Comparison of ENCODE assay signal across 9 cellular contexts in genomic region chr11:36376315-36376887, GRCh38.
DNase-seq lines count a peak whose midpoint lies in the region; ATAC-seq, FAIRE-seq and TF ChIP-seq lines count a peak whose summit lies in the region.
"Had no signal": no experiment of that assay in that cellular context is flagged by ENCODE, and none has a peak within 500 bp of the region (broad histone marks: within the 10 kb centered on the region; RNA-seq: fewer than 3 reads in every experiment).

No MANE protein-coding gene starts in this region.

- peak; percentile 48 for DNase-seq in stimulated activated CD4-positive, alpha-beta T cell treated with anti-CD3 and anti-CD28 coated beads, Interleukin-15, amount 100 ng/mL, for 24 hours
- DNase-seq in stimulated activated CD4-positive, alpha-beta T cell treated with anti-CD3 and anti-CD28 coated beads, Interleukin-2, amount 100 ng/mL, for 48 hours, result no peak
- DNase-seq in activated CD4-positive, alpha-beta memory T cell treated with anti-CD3 and anti-CD28 coated beads, Interleukin-2, amount 10 ng/mL, durations not matched to agents 7 days and 5 days, result peak; percentile 34
- peak; percentile 22 to 57 for DNase-seq in cardiac muscle cell (ENCODE audit: low read depth in 1 of 2, low spot score in 1 of 2)
- peak in 3 of 6 donors; percentile 11 to 60 (median 32) for DNase-seq in pancreas
- no peak for DNase-seq in GM19240 (ENCODE audit: insufficient read length, low spot score)

- H3K9me3 ChIP-seq in cardiac muscle cell (ENCODE audit: low read depth) (no peaks in the 10 kb centered on the region), pancreas (no peaks in the 10 kb centered on the region)

- H3K27me3 ChIP-seq in cardiac muscle cell (peaks cover 75% of the 10 kb centered on the region), pancreas (peaks cover 0 to 5% (median 0%) of the 10 kb centered on the region in 4 donors)

- peak overlapping the region; percentile 93 for H3K4me3 Mint-ChIP-seq in activated CD4-positive, alpha-beta memory T cell treated with anti-CD3 and anti-CD28 coated beads, Interleukin-2, amount 10 ng/mL, durations not matched to agents 7 days and 5 days

- H3K36me3 ChIP-seq in cardiac muscle cell (no peaks in the 10 kb centered on the region), pancreas (no peaks in the 10 kb centered on the region)

- POLR2A ChIA-PET in activated CD4-positive, alpha-beta memory T cell treated with anti-CD3 and anti-CD28 coated beads, Interleukin-2, amount 10 ng/mL, durations not matched to agents 7 days and 5 days (lab: Charles Lee), result interaction anchor here (0.6 to 4.3 kb wide), 13 partner anchors 10 to 132 kb away, joined by 3 to 26 read pairs (median 5); partner anchors contain the start of gene COMMD9

- ATAC-seq in pancreas (peak; percentile 23 to 46 (median 32)), HG02610 (IDR thresholded peaks at IDR 0.05; ENCODE audit: unreplicated experiment) (no peak), HG02938 (IDR thresholded peaks at IDR 0.05; ENCODE audit: unreplicated experiment) (no peak)

- H3K36me3 Mint-ChIP-seq in activated CD4-positive, alpha-beta memory T cell treated with anti-CD3 and anti-CD28 coated beads, Interleukin-2, amount 10 ng/mL, durations not matched to agents 7 days and 5 days (ENCODE audit: low read depth), result peaks cover 30% of the 10 kb centered on the region

- H3K27me3 Mint-ChIP-seq in activated CD4-positive, alpha-beta memory T cell treated with anti-CD3 and anti-CD28 coated beads, Interleukin-2, amount 10 ng/mL, durations not matched to agents 7 days and 5 days, result peaks cover 41% of the 10 kb centered on the region

- peak overlapping the region; percentile 77 for H3K27ac Mint-ChIP-seq in activated CD4-positive, alpha-beta memory T cell treated with anti-CD3 and anti-CD28 coated beads, Interleukin-2, amount 10 ng/mL, durations not matched to agents 7 days and 5 days

- WGBS in pancreas, 2 donors, result 0 to 1% methylated on average over 46 of the region's 46 CpGs

- H3K4me1 ChIP-seq in cardiac muscle cell (ENCODE audit: low read depth) (no peaks in the 10 kb centered on the region), pancreas (peaks cover 8 to 20% (median 17%) of the 10 kb centered on the region in 3 donors)

- H3K27ac ChIP-seq in cardiac muscle cell (no peak overlapping the region), pancreas (peak overlapping the region in 1 of 4 donors; percentile 45)

- intact Hi-C loops in pancreas (cut with DNase I), result no loop called here

- peak overlapping the region; percentile 39 for H3K4me3 ChIP-seq in cardiac muscle cell
- H3K4me3 ChIP-seq in pancreas, result peak overlapping the region; percentile 30 to 64 (median 50)

- H3K9me3 Mint-ChIP-seq in activated CD4-positive, alpha-beta memory T cell treated with anti-CD3 and anti-CD28 coated beads, Interleukin-2, amount 10 ng/mL, durations not matched to agents 7 days and 5 days, result no peaks in the 10 kb centered on the region

- CTCF ChIA-PET in activated CD4-positive, alpha-beta memory T cell treated with anti-CD3 and anti-CD28 coated beads, Interleukin-2, amount 10 ng/mL, durations not matched to agents 7 days and 5 days (lab: Charles Lee), result interaction anchor here (0.6 to 4.2 kb wide), 13 partner anchors 8 to 117 kb away, joined by 3 to 44 read pairs (median 4); no protein-coding TSS in a partner anchor

- TF ChIP-seq CTCF in cardiac muscle cell (IDR thresholded peaks at IDR 0.05; ENCODE audit: low read depth, low read length), result no peak
- no peak for TF ChIP-seq CTCF in pancreas (IDR thresholded peaks at IDR 0.05)

- no peak for FAIRE-seq in pancreas (lab: Jason Lieb, UNC)
- FAIRE-seq: endometrium had no signal

- H3K4me1 Mint-ChIP-seq in activated CD4-positive, alpha-beta memory T cell treated with anti-CD3 and anti-CD28 coated beads, Interleukin-2, amount 10 ng/mL, durations not matched to agents 7 days and 5 days, result peaks cover 45% of the 10 kb centered on the region

Comparison
In these comparisons a context has a peak if more than half of its experiments do, and no peak if none do; other contexts are left out.
1. DNase-seq: peak in stimulated activated CD4-positive, alpha-beta T cell treated with anti-CD3 and anti-CD28 coated beads, Interleukin-15, amount 100 ng/mL, for 24 hours (single experiment), activated CD4-positive, alpha-beta memory T cell treated with anti-CD3 and anti-CD28 coated beads, Interleukin-2, amount 10 ng/mL, durations not matched to agents 7 days and 5 days (single experiment) and cardiac muscle cell (2 of 2); none in stimulated activated CD4-positive, alpha-beta T cell treated with anti-CD3 and anti-CD28 coated beads, Interleukin-2, amount 100 ng/mL, for 48 hours (0 of 2) and GM19240 (single experiment).
2. ATAC-seq: peak in pancreas (4 of 4); none in HG02610 (single experiment) and HG02938 (single experiment).